In genomic region chr17:39674702-39675389, GRCh38 we compare ENCODE assay signal across 10 cellular contexts. TPM values are rescaled to one million over a fixed set of nuclear protein-coding genes. Genes with fewer than 3 reads are reported as not detected.
DNase-seq lines count a peak whose midpoint lies in the region; ATAC-seq, FAIRE-seq and TF ChIP-seq lines count a peak whose summit lies in the region.
"Had no signal": no experiment of that assay in that cellular context is flagged by ENCODE, and none has a peak within 500 bp of the region (broad histone marks: within the 10 kb centered on the region; RNA-seq: fewer than 3 reads in every experiment).

No MANE protein-coding gene starts in this region.

- H4K20me1 ChIP-seq in H9 (ENCODE audit: control insufficient read depth, insufficient read depth, insufficient read length): no peaks in the 10 kb centered on the region

- H2BK5ac ChIP-seq in H9 (ENCODE audit: insufficient read length, low read length): no peak overlapping the region

- WGBS in H9 (ENCODE audit: extremely low coverage, insufficient read length, low lambda C conversion rate): no CpG with 5 or more reads among the region's 11 CpGs
- WGBS in spleen, 5 donors: 48 to 60% (median 53%) methylated on average over 10 to 11 of the region's 11 CpGs

- H3K27ac ChIP-seq in H9 (ENCODE audit: insufficient read length, low read depth, low read length) (no peak overlapping the region), spleen (peak overlapping the region in 6 of 8 donors; percentile 19 to 90 (median 74))
- H3K27ac ChIP-seq: vagina had no signal

- no peak overlapping the region for H3K23ac ChIP-seq in H9 (ENCODE audit: insufficient read length, low read depth, low read length)

- FAIRE-seq in D721Med (lab: Jason Lieb, UNC): no peak

- H2AK5ac ChIP-seq in H9 (ENCODE audit: insufficient read length, low read length): no peak overlapping the region

- H3K9me3 Mint-ChIP-seq in H9: no peaks in the 10 kb centered on the region

- H3K4me1 ChIP-seq in H9 (ENCODE audit: insufficient read depth, low read length) (no peaks in the 10 kb centered on the region), spleen (peaks cover 19 to 71% (median 54%) of the 10 kb centered on the region in 6 donors)

- no peak overlapping the region for H3K4me3 Mint-ChIP-seq in H9

- H3K79me1 ChIP-seq in H9 (ENCODE audit: insufficient read depth, low read depth, low read length, poor library complexity, severe bottlenecking): no peaks in the 10 kb centered on the region

- no peak overlapping the region for H2BK12ac ChIP-seq in H9 (ENCODE audit: insufficient read length, low read depth, low read length)

- peaks cover 19% of the 10 kb centered on the region for H3K27me3 Mint-ChIP-seq in H9 (ENCODE audit: low read depth)

- intact Hi-C loops in left cardiac atrium (cut with DNase I): loop anchor here in 1 of 2 donors (5.0 kb wide), 1 partner anchor 53 kb away; no protein-coding TSS in a partner anchor
- intact Hi-C loops in spleen (cut with DNase I; ENCODE audit: low total_unique reads): no loop called here

- no peaks in the 10 kb centered on the region for H3K27me3 ChIP-seq in H9 (ENCODE audit: insufficient read depth, low read length)
- H3K27me3 ChIP-seq in spleen (replicated peaks in 1 of 7): peaks cover 0 to 26% (median 14%) of the 10 kb centered on the region in 7 donors
- H3K27me3 ChIP-seq: vagina had no signal

- DNase-seq in H9 (peak; percentile 58), NCI-H510A treated with DMSO at 0.1 percent for 48 hours (lab: John Stamatoyannopoulos, UW) (peak; percentile 40), left cardiac atrium (peak; percentile 69), spleen (peak; percentile 77), SKM-1 treated with dmso at 0.1 percent for 144 hours (lab: John Stamatoyannopoulos, UW; ENCODE audit: unreplicated experiment) (no peak), D721Med (ENCODE audit: insufficient read length, low spot score) (no peak)
- DNase-seq: T-helper 2 cell had no signal

- H2BK20ac ChIP-seq in H9 (ENCODE audit: low read depth, low read length, poor library complexity, severe bottlenecking): no peak overlapping the region

- no peaks in the 10 kb centered on the region for H3K79me2 ChIP-seq in H9 (ENCODE audit: insufficient read depth, low read length)

- H3K18ac ChIP-seq in H9 (ENCODE audit: insufficient read length, low read depth, low read length): no peak overlapping the region

- H3K23me2 ChIP-seq in H9 (ENCODE audit: insufficient read length, low read depth, low read length, poor library complexity, severe bottlenecking): no peaks in the 10 kb centered on the region

- no peak overlapping the region for H3K9ac ChIP-seq in H9 (ENCODE audit: extremely low read depth, insufficient read length, low read length)

- no peak overlapping the region for H4K5ac ChIP-seq in H9 (ENCODE audit: insufficient read length, low read depth, low read length)

- H3K4me2 ChIP-seq in H9 (ENCODE audit: insufficient read depth, insufficient read length, low read length): no peak overlapping the region

- H4K8ac ChIP-seq in H9 (replicated peaks; ENCODE audit: insufficient read length, low read depth, low read length): no peak overlapping the region

- H4K91ac ChIP-seq in H9 (ENCODE audit: insufficient read length, low read depth, low read length): no peak overlapping the region

- H3K9me3 ChIP-seq in H9 (ENCODE audit: control insufficient read depth, low read depth, low read length) (no peaks in the 10 kb centered on the region), spleen (no peaks in the 10 kb centered on the region)
- H3K9me3 ChIP-seq: vagina had no signal

- no peak overlapping the region for H3K4ac ChIP-seq in H9 (ENCODE audit: low read depth, low read length)

- H2AFZ ChIP-seq in H9 (ENCODE audit: low read length): no peak overlapping the region

- H3K27ac Mint-ChIP-seq in H9: peak overlapping the region in 2 of 3 experiments; percentile 82 to 91; a peak in 3 of 7 replicates

- no peak overlapping the region for H2BK15ac ChIP-seq in H9 (ENCODE audit: low read depth, low read length)

- no peak overlapping the region for H3K56ac ChIP-seq in H9 (ENCODE audit: insufficient read length, low read depth, low read length)

- TF ChIP-seq CTCF in H9 (conservative IDR thresholded peaks at IDR 0.05): no peak
- TF ChIP-seq CTCF in spleen (IDR thresholded peaks at IDR 0.05 in 8 of 11, conservative IDR thresholded peaks at IDR 0.05 in 3 of 11): no peak
- TF ChIP-seq CTCF in D721Med (IDR thresholded peaks at IDR 0.05; ENCODE audit: insufficient read depth, missing control alignments): no peak

- peaks cover 0 to 4% (median 3%) of the 10 kb centered on the region in 3 experiments; a peak in 3 of 7 replicates for H3K36me3 Mint-ChIP-seq in H9 (ENCODE audit: insufficient read depth in 1 of 3, low read depth in 3 of 3)

- H3T11ph ChIP-seq in H9 (ENCODE audit: low read length): no peak overlapping the region

- no peak overlapping the region for H3K14ac ChIP-seq in H9 (ENCODE audit: insufficient read depth, low read length)

- no peak overlapping the region for H3K4me3 ChIP-seq in spleen
- H3K4me3 ChIP-seq: vagina had no signal

- no peak overlapping the region for H2BK120ac ChIP-seq in H9 (ENCODE audit: low read depth, low read length, poor library complexity, severe bottlenecking)

- H3K36me3 ChIP-seq in spleen: peaks cover 0 to 9% (median 0%) of the 10 kb centered on the region in 6 donors

- no peak for TF ChIP-seq POLR2A in spleen (IDR thresholded peaks at IDR 0.05)

- peaks cover 31 to 33% of the 10 kb centered on the region in 2 experiments for H3K4me1 Mint-ChIP-seq in H9

- peak; percentile 28 to 45 for ATAC-seq in left cardiac atrium
- ATAC-seq in HG03280 (IDR thresholded peaks at IDR 0.05; ENCODE audit: unreplicated experiment): no peak
- no peak for ATAC-seq in GM18873 (IDR thresholded peaks at IDR 0.05; ENCODE audit: low FRiP score, unreplicated experiment)

RNA-seq across cellular contexts. Expression of gene PNMT, which starts 6.6 kb away (rescaled TPM):
- total RNA-seq in H9 (2021) (2.1 and 2.3 TPM in 2 replicates), left cardiac atrium (10 to 100 TPM in 1 of 2 donors, 1 to 10 TPM in 1; 9.7 to 11.2 TPM), spleen (1 to 10 TPM in 1 of 7 donors, under 1 TPM in 2, not detected in 4; 0.47 to 2.4 (median 0.51) TPM)
- polyA plus RNA-seq in spleen: under 1 TPM; 0.28 to 0.93 (median 0.80) TPM

RNA-seq across cellular contexts. Expression of gene TCAP, which starts 9.7 kb away (rescaled TPM):
- 2.1 and 2.5 TPM in 2 replicates for total RNA-seq in H9 (2021)
- 1,000 to 10,000 TPM; 1,910 to 2,797 TPM for total RNA-seq in left cardiac atrium
- total RNA-seq in spleen: 1 to 10 TPM; 1.5 to 3.1 (median 2.2) TPM
- polyA plus RNA-seq in spleen: 1 to 10 TPM; 1.6 to 3.2 (median 2.0) TPM

RNA-seq across cellular contexts. Expression of gene PGAP3, which starts 13.0 kb away (rescaled TPM):
- total RNA-seq in H9 (2021): 29.0 and 30.2 TPM in 2 replicates
- total RNA-seq in left cardiac atrium: 10 to 100 TPM in 1 of 2 donors, 1 to 10 TPM in 1; 9.7 to 18.1 TPM
- total RNA-seq in spleen: 10 to 100 TPM; 15.5 to 27.4 (median 20.7) TPM
- polyA plus RNA-seq in spleen: 10 to 100 TPM; 11.5 to 21.3 (median 18.3) TPM

RNA-seq across cellular contexts. Expression of gene ERBB2, which starts 25.0 kb away (rescaled TPM):
- total RNA-seq in H9 (2021) (216 and 217 TPM in 2 replicates), left cardiac atrium (10 to 100 TPM; 72.7 to 78.5 TPM), spleen (10 to 100 TPM in 5 of 7 donors, 1 to 10 TPM in 2; 8.5 to 15.9 (median 13.8) TPM)
- polyA plus RNA-seq in spleen: 1 to 10 TPM; 3.4 to 6.6 (median 4.3) TPM

RNA-seq across cellular contexts. Expression of gene STARD3, which starts 37.9 kb away (rescaled TPM):
- 48.2 and 51.3 TPM in 2 replicates for total RNA-seq in H9 (2021)
- total RNA-seq in left cardiac atrium: 10 to 100 TPM; 22.8 to 24.8 TPM
- 100 to 1,000 TPM in 3 of 7 donors, 10 to 100 TPM in 4; 73.9 to 166 (median 98.7) TPM for total RNA-seq in spleen
- polyA plus RNA-seq in spleen: 100 to 1,000 TPM in 2 of 3 donors, 10 to 100 TPM in 1; 59.5 to 119 (median 102) TPM

Comparison
In these comparisons a context has a peak if more than half of its experiments do, and no peak if none do; other contexts are left out.
1. DNase-seq: peak in H9 (single experiment), NCI-H510A treated with DMSO at 0.1 percent for 48 hours (single experiment), left cardiac atrium (single experiment) and spleen (single experiment); none in SKM-1 treated with dmso at 0.1 percent for 144 hours (single experiment) and D721Med (single experiment).
2. ATAC-seq: peak in left cardiac atrium (2 of 2); none in HG03280 (single experiment) and GM18873 (single experiment).
3. RNA of gene TCAP, which starts 9.7 kb away (total RNA-seq): 1,910 to 2,797 TPM in left cardiac atrium; 1.5 to 3.1 TPM in spleen and 2.1 to 2.5 TPM in H9; every median in the first group is over 100 times any median in the second.